ENCODE assay signal across 8 cellular contexts in genomic region chr12:56079729-56080555, GRCh38. TPM values are rescaled to one million over a fixed set of nuclear protein-coding genes. Genes with fewer than 3 reads are reported as not detected.
DNase-seq lines count a peak whose midpoint lies in the region; ATAC-seq and TF ChIP-seq lines count a peak whose summit lies in the region.

ERBB3 (plus strand) TSS chr12:56080165; CDS start chr12:56080301, 136 bp downstream.

- H3K36me3 ChIP-seq in MM.1S (replicated peaks; ENCODE audit: insufficient read depth, low read length) = no peaks in the 10 kb centered on the region

- H4K20me1 ChIP-seq in MM.1S (ENCODE audit: insufficient read depth, low read length) = no peaks in the 10 kb centered on the region

- peak within 1 kb of the TSS; percentile 80 for H3K4me3 Mint-ChIP-seq in T-helper 2 cell treated with Interferon-gamma antibody and Interleukin-4, amounts not matched to agents 5 μg/mL and 100 μg/mL, for 36 hours

- H3K27ac ChIP-seq in MM.1S (ENCODE audit: low read length) = no peak within 1 kb of the TSS; the same call in 1 of the 2 replicates

- peaks cover 43% of the 10 kb centered on the region for H3K27me3 Mint-ChIP-seq in T-helper 2 cell treated with Interferon-gamma antibody and Interleukin-4, amounts not matched to agents 5 μg/mL and 100 μg/mL, for 36 hours (ENCODE audit: low read depth)

- peaks cover 9% of the 10 kb centered on the region for H3K4me1 Mint-ChIP-seq in T-helper 2 cell treated with Interferon-gamma antibody and Interleukin-4, amounts not matched to agents 5 μg/mL and 100 μg/mL, for 36 hours (ENCODE audit: low read depth)

- TF ChIP-seq CTCF in MM.1S (IDR thresholded peaks at IDR 0.05; ENCODE audit: low read length) = no peak
- TF ChIP-seq CTCF in astrocyte of the cerebellum (IDR thresholded peaks at IDR 0.05; ENCODE audit: low read depth, low read length, missing control alignments) = no peak

- H3K9me2 ChIP-seq in MM.1S (replicated peaks; ENCODE audit: insufficient read depth, low read length) = no peaks in the 10 kb centered on the region

- no peaks in the 10 kb centered on the region for H3K4me1 ChIP-seq in MM.1S (ENCODE audit: low read length)

- H3K36me3 Mint-ChIP-seq in T-helper 2 cell treated with Interferon-gamma antibody and Interleukin-4, amounts not matched to agents 5 μg/mL and 100 μg/mL, for 36 hours (ENCODE audit: low read depth) = no peaks in the 10 kb centered on the region

- H3K79me2 ChIP-seq in MM.1S (ENCODE audit: low read length) = no peaks in the 10 kb centered on the region

- H3K27ac Mint-ChIP-seq in T-helper 2 cell treated with Interferon-gamma antibody and Interleukin-4, amounts not matched to agents 5 μg/mL and 100 μg/mL, for 36 hours = no peak within 1 kb of the TSS

- peak; percentile 85 for DNase-seq in Right ventricle myocardium inferior (ENCODE audit: missing footprints)
- DNase-seq in cardiac septum (ENCODE audit: low spot score) = no peak
- DNase-seq in MM.1S = peak; percentile 38
- DNase-seq in T-helper 2 cell treated with Interferon-gamma antibody and Interleukin-4, amounts not matched to agents 5 μg/mL and 100 μg/mL, for 36 hours (ENCODE audit: low spot score) = peak; percentile 71
- DNase-seq in astrocyte of the cerebellum (ENCODE audit: low read depth) = peak; percentile 15
- DNase-seq in hypothalamus (lab: John Stamatoyannopoulos, UW) = peak in 47 of 51 donors; percentile 10 to 87 (median 59)
- peak; percentile 69 for DNase-seq in renal cortical epithelial cell (ENCODE audit: low read depth)

- H3K9me3 Mint-ChIP-seq in T-helper 2 cell treated with Interferon-gamma antibody and Interleukin-4, amounts not matched to agents 5 μg/mL and 100 μg/mL, for 36 hours = no peaks in the 10 kb centered on the region

- H3K9ac ChIP-seq in MM.1S (ENCODE audit: low read length) = peak within 1 kb of the TSS; percentile 37; the same call in 1 of the 2 replicates

- H3F3A ChIP-seq in MM.1S (ENCODE audit: insufficient read depth, low read length) = peaks cover 8% of the 10 kb centered on the region

- in situ Hi-C loops in astrocyte of the cerebellum (cut with HindIII; ENCODE audit: low sequenced_read_pairs) = no loop called here

- H3K4me3 ChIP-seq in MM.1S (ENCODE audit: low read length) = peak within 1 kb of the TSS; percentile 72
- H3K4me3 ChIP-seq in astrocyte of the cerebellum (ENCODE audit: low read depth, low read length) = peak within 1 kb of the TSS; percentile 52

- H3K4me2 ChIP-seq in MM.1S (ENCODE audit: low read depth, low read length) = peak within 1 kb of the TSS; percentile 91

- intact Hi-C loops in Right ventricle myocardium inferior (cut with DNase I) (loop anchor here (1.0 kb wide), 2 partner anchors 24 to 36 kb away; partner anchors contain the start of genes PA2G4 and RPL41), cardiac septum (cut with DNase I) (no loop called here)

- ATAC-seq in Right ventricle myocardium inferior (peak; percentile 87), HG03095 (IDR thresholded peaks at IDR 0.05; ENCODE audit: unreplicated experiment) (no peak)

- peaks cover 29% of the 10 kb centered on the region for H3K27me3 ChIP-seq in MM.1S (replicated peaks; ENCODE audit: insufficient read depth, low read length)

- H3K9me3 ChIP-seq in MM.1S (replicated peaks; ENCODE audit: insufficient read depth, low read length) = no peaks in the 10 kb centered on the region

- H2AFZ ChIP-seq in MM.1S (ENCODE audit: low read length) = peak within 1 kb of the TSS; percentile 95

RNA-seq across cellular contexts. Expression of gene ERBB3, which starts in this region (rescaled TPM):
- total RNA-seq in Right ventricle myocardium inferior = 2.8 TPM
- total RNA-seq in cardiac septum = 1.5 TPM
- total RNA-seq in renal cortical epithelial cell = 5.1 and 19.4 TPM in 2 replicates
